In the genomic region with DNA sequence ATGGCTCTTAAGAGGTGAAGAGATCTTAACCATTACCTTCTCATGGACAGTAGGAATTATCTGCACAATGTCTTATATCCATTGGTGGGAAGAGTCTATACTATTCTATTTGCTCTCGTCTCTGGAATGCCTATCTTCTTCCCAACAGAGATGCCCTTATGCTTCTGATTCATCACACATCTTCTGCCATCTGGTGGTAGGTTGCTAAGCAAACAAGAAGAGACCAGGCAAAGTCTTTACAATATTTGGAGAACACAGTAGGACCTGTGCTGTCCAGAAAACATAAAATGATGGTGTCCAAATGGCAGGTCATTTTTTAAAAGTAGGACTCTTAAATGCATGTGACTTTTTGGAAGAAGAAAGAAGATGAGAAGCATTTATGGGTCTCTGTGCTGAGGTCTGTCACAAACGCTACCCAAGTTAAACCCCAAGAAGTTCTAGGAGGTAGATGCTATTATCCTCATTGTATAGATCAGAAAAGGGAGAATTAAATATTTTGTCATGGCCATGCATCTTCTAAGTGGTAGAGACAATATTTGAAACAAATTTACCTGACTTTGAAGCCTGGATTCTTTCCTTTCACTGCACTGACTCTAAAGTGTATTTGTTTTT, we compare ENCODE assay signal across 10 cellular contexts.
DNase-seq lines count a peak whose midpoint lies in the region; ATAC-seq and TF ChIP-seq lines count a peak whose summit lies in the region.
"Had no signal": no experiment of that assay in that cellular context is flagged by ENCODE, and none has a peak within 500 bp of the region (broad histone marks: within the 10 kb centered on the region; RNA-seq: fewer than 3 reads in every experiment).

No MANE protein-coding gene starts in this region.

- H3K36me3 Mint-ChIP-seq in CD14-positive monocyte: no peaks in the 10 kb centered on the region
- H3K36me3 Mint-ChIP-seq: CD4-positive, CD25-positive, alpha-beta regulatory T cell had no signal

- in situ Hi-C loops in astrocyte of the spinal cord (cut with HindIII; ENCODE audit: low sequenced_read_pairs): no loop called here

- H3K4me1 Mint-ChIP-seq in CD14-positive monocyte: no peaks in the 10 kb centered on the region

- H3K9me3 Mint-ChIP-seq in CD14-positive monocyte: peaks cover 0 to 2% (median 0%) of the 10 kb centered on the region in 7 donors

- peak; percentile 47 for DNase-seq in NCI-H1694 (lab: John Stamatoyannopoulos, UW)
- DNase-seq in astrocyte of the spinal cord (ENCODE audit: low read depth, low spot score): no peak
- DNase-seq in stimulated activated CD4-positive, alpha-beta T cell treated with anti-CD3 and anti-CD28 coated beads, Interleukin-15, amount 100 ng/mL, for 24 hours: no peak
- no peak for DNase-seq in CD14-positive monocyte (ENCODE audit: low spot score)
- DNase-seq: CD4-positive, CD25-positive, alpha-beta regulatory T cell had no signal

- H3K4me3 Mint-ChIP-seq in CD14-positive monocyte: no peak overlapping the region
- H3K4me3 Mint-ChIP-seq: CD4-positive, CD25-positive, alpha-beta regulatory T cell had no signal

- TF ChIP-seq CTCF in 22Rv1 (IDR thresholded peaks at IDR 0.05) (peak; percentile 88), astrocyte of the spinal cord (IDR thresholded peaks at IDR 0.05; ENCODE audit: low read depth, low read length) (peak; percentile 14), CD14-positive monocyte (IDR thresholded peaks at IDR 0.05) (no peak)

- no peak overlapping the region for H3K27ac ChIP-seq in 22Rv1
- H3K27ac ChIP-seq: skin epidermis had no signal

- H3K27ac Mint-ChIP-seq in CD14-positive monocyte: no peak overlapping the region
- H3K27ac Mint-ChIP-seq: CD4-positive, CD25-positive, alpha-beta regulatory T cell had no signal

- intact Hi-C loops in CD14-positive monocyte (cut with micrococcal nuclease): no loop called here

- ATAC-seq in GM18868 (IDR thresholded peaks at IDR 0.05; ENCODE audit: unreplicated experiment) (peak; percentile 57), GM21723 (IDR thresholded peaks at IDR 0.05; ENCODE audit: unreplicated experiment) (no peak), HG03457 (IDR thresholded peaks at IDR 0.05; ENCODE audit: unreplicated experiment) (no peak)

- no peak overlapping the region for H3K4me3 ChIP-seq in astrocyte of the spinal cord (ENCODE audit: low read depth, low read length)
- H3K4me3 ChIP-seq: skin epidermis had no signal

- peaks cover 0 to 6% (median 0%) of the 10 kb centered on the region in 3 donors for H3K27me3 Mint-ChIP-seq in CD14-positive monocyte (ENCODE audit: low read depth in 3 of 3)
